ENCODE assay signal across 9 cellular contexts in genomic region chr1:44730741-44731512, GRCh38. TPM values are rescaled to one million over a fixed set of nuclear protein-coding genes. Genes with fewer than 3 reads are reported as not detected.
DNase-seq lines count a peak whose midpoint lies in the region; ATAC-seq, FAIRE-seq and TF ChIP-seq lines count a peak whose summit lies in the region.
"Had no signal": no experiment of that assay in that cellular context is flagged by ENCODE, and none has a peak within 500 bp of the region (broad histone marks: within the 10 kb centered on the region; RNA-seq: fewer than 3 reads in every experiment).

Gene RNU5D-1, minus strand, starts transcription at chr1:44731170.

- TF ChIP-seq CTCF in AG09319 (IDR thresholded peaks at IDR 0.05; ENCODE audit: low read depth, low read length) (peak; percentile 76), WTC11 (IDR thresholded peaks at IDR 0.05) (peak; percentile 81), keratinocyte (optimal IDR thresholded peaks at IDR 0.05 in 1 of 3, IDR thresholded peaks at IDR 0.05 in 1 of 3, conservative IDR thresholded peaks at IDR 0.05 in 1 of 3; ENCODE audit: extremely low read depth in 1 of 3, insufficient read depth in 2 of 3, low read length in 3 of 3) (peak; percentile 70 to 84 (median 74))

- ATAC-seq in GM19023 (IDR thresholded peaks at IDR 0.05; ENCODE audit: unreplicated experiment) (peak; percentile 53), HG03196 (IDR thresholded peaks at IDR 0.05; ENCODE audit: unreplicated experiment) (peak; percentile 65), WTC11 (peak; percentile 79)

- peak; percentile 13 for FAIRE-seq in keratinocyte (lab: Jason Lieb, UNC)

- H3K9me1 ChIP-seq in keratinocyte (ENCODE audit: control insufficient read depth, extremely low read depth, insufficient read depth, low read length): peaks cover 2% of the 10 kb centered on the region

- no peaks in the 10 kb centered on the region for H3K27me3 ChIP-seq in keratinocyte (ENCODE audit: control insufficient read depth, extremely low read depth, insufficient read depth, low read length)

- H3K9ac ChIP-seq in keratinocyte (ENCODE audit: control insufficient read depth, extremely low read depth, insufficient read depth, low read length): peak within 1 kb of the TSS; percentile 67

- dilution Hi-C loops in keratinocyte (cut with MboI; ENCODE audit: extremely low pct_ligation_motif_present, low sequenced_read_pairs): no loop called here

- H3K79me2 ChIP-seq in keratinocyte (ENCODE audit: control insufficient read depth, insufficient read depth, low read length): no peaks in the 10 kb centered on the region

- H4K20me1 ChIP-seq in keratinocyte (ENCODE audit: control insufficient read depth, extremely low read depth, insufficient read depth, low read length): no peaks in the 10 kb centered on the region

- POLR2A ChIA-PET in WTC11 (lab: Charles Lee): interaction anchor here (0.6 to 1.9 kb wide), 10 partner anchors 9 to 281 kb away, joined by 3 to 35 read pairs (median 4); partner anchors contain the start of genes BTBD19, RPS8 and UROD

- H3K27ac ChIP-seq in keratinocyte (ENCODE audit: control insufficient read depth, insufficient read depth, low read length): peak within 1 kb of the TSS; percentile 91

- DNase-seq in AG09319 (ENCODE audit: extremely low read depth, low read depth) (peak; percentile 87), NCI-H2227 treated with DMSO at 0.1 percent for 48 hours (lab: John Stamatoyannopoulos, UW) (peak; percentile 98), WTC11 (ENCODE audit: low spot score) (peak; percentile 93), keratinocyte (ENCODE audit: low read depth, low spot score) (no peak)
- DNase-seq in central memory CD4-positive, alpha-beta T cell: peak; percentile 91
- DNase-seq in stimulated activated CD4-positive, alpha-beta T cell treated with anti-CD3 and anti-CD28 coated beads, Interleukin-12 subunit alpha, Interleukin-12 subunit beta, amount 100 ng/mL, for 48 hours (ENCODE audit: low read depth in 2 of 3, low spot score in 1 of 3): peak; percentile 88 to 97 (median 94)

- no peaks in the 10 kb centered on the region for H3K27me3 Mint-ChIP-seq in WTC11 (ENCODE audit: low read depth)

- no peaks in the 10 kb centered on the region for H3K36me3 ChIP-seq in keratinocyte (ENCODE audit: control insufficient read depth in 2 of 2, extremely low read depth in 1 of 2, insufficient read depth in 2 of 2, low read length in 2 of 2)

- peak within 1 kb of the TSS; percentile 100 for H3K27ac Mint-ChIP-seq in WTC11

- peak within 1 kb of the TSS; percentile 45 for H3K4me2 ChIP-seq in keratinocyte (ENCODE audit: control insufficient read depth, extremely low read depth, insufficient read depth, low read depth, low read length)

- CTCF ChIA-PET in WTC11 (lab: Charles Lee): interaction anchor here (0.6 to 3.5 kb wide), 19 partner anchors 9 to 573 kb away, joined by 3 to 40 read pairs (median 6); partner anchors contain the start of genes BTBD19, DYNLT4, EIF2B3 and KIF2C

- no peaks in the 10 kb centered on the region for H3K9me3 ChIP-seq in keratinocyte (ENCODE audit: control insufficient read depth, low read depth, low read length)

- peaks cover 8% of the 10 kb centered on the region for H3K4me1 ChIP-seq in keratinocyte (ENCODE audit: control insufficient read depth, extremely low read depth, insufficient read depth, low read length)

- peak within 1 kb of the TSS; percentile 25 for H3K4me3 Mint-ChIP-seq in WTC11

- no peaks in the 10 kb centered on the region for H3K36me3 Mint-ChIP-seq in WTC11

- peaks cover 22% of the 10 kb centered on the region for H3K4me1 Mint-ChIP-seq in WTC11

- no peak within 1 kb of the TSS for H3K4me3 ChIP-seq in keratinocyte (ENCODE audit: control insufficient read depth in 2 of 3, extremely low read depth in 1 of 3, insufficient read depth in 2 of 3, low read depth in 1 of 3, low read length in 3 of 3)

- peak within 1 kb of the TSS; percentile 5 for H2AFZ ChIP-seq in keratinocyte (ENCODE audit: control insufficient read depth, low read length)

- H3K9me3 Mint-ChIP-seq in WTC11: peaks cover 3% of the 10 kb centered on the region; the same call in 1 of the 2 replicates

TF ChIP-seq in WTC11, 78 proteins besides CTCF, POLR2A, EP300 and RAD21 (continues in another document):
- TF ChIP-seq HMGA2 (CRISPR knock-in tag; IDR thresholded peaks at IDR 0.05) (no peak), ZSCAN18 (CRISPR knock-in tag; IDR thresholded peaks at IDR 0.05) (no peak), CREM (CRISPR knock-in tag; IDR thresholded peaks at IDR 0.05) (peak; percentile 81), MXD4 (CRISPR knock-in tag; IDR thresholded peaks at IDR 0.05; ENCODE audit: borderline replicate concordance) (no peak), ZNF671 (CRISPR knock-in tag; IDR thresholded peaks at IDR 0.05) (peak; percentile 98), ATF3 (CRISPR knock-in tag; conservative IDR thresholded peaks at IDR 0.05) (no peak), RELA (CRISPR knock-in tag; IDR thresholded peaks at IDR 0.05; ENCODE audit: borderline replicate concordance) (no peak), ZMAT4 (CRISPR knock-in tag; IDR thresholded peaks at IDR 0.05) (no peak), GABPB1 (CRISPR knock-in tag; IDR thresholded peaks at IDR 0.05) (0 out of 2 replicates have a peak, but pooled peaks have one; percentile 15), PRRX2 (CRISPR knock-in tag; IDR thresholded peaks at IDR 0.05) (peak; percentile 98)
- TF ChIP-seq, protein P1, sequence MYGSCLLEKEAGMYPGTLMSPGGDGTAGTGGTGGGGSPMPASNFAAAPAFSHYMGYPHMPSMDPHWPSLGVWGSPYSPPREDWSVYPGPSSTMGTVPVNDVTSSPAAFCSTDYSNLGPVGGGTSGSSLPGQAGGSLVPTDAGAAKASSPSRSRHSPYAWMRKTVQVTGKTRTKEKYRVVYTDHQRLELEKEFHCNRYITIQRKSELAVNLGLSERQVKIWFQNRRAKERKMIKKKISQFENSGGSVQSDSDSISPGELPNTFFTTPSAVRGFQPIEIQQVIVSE (CRISPR knock-in tag; IDR thresholded peaks at IDR 0.05; ENCODE audit: borderline replicate concordance): peak; percentile 93; the same call in 1 of the 2 replicates
- TF ChIP-seq, protein P2, sequence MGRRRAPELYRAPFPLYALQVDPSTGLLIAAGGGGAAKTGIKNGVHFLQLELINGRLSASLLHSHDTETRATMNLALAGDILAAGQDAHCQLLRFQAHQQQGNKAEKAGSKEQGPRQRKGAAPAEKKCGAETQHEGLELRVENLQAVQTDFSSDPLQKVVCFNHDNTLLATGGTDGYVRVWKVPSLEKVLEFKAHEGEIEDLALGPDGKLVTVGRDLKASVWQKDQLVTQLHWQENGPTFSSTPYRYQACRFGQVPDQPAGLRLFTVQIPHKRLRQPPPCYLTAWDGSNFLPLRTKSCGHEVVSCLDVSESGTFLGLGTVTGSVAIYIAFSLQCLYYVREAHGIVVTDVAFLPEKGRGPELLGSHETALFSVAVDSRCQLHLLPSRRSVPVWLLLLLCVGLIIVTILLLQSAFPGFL (CRISPR knock-in tag; IDR thresholded peaks at IDR 0.05; ENCODE audit: borderline replicate concordance): peak; percentile 96
- TF ChIP-seq, protein P3, sequence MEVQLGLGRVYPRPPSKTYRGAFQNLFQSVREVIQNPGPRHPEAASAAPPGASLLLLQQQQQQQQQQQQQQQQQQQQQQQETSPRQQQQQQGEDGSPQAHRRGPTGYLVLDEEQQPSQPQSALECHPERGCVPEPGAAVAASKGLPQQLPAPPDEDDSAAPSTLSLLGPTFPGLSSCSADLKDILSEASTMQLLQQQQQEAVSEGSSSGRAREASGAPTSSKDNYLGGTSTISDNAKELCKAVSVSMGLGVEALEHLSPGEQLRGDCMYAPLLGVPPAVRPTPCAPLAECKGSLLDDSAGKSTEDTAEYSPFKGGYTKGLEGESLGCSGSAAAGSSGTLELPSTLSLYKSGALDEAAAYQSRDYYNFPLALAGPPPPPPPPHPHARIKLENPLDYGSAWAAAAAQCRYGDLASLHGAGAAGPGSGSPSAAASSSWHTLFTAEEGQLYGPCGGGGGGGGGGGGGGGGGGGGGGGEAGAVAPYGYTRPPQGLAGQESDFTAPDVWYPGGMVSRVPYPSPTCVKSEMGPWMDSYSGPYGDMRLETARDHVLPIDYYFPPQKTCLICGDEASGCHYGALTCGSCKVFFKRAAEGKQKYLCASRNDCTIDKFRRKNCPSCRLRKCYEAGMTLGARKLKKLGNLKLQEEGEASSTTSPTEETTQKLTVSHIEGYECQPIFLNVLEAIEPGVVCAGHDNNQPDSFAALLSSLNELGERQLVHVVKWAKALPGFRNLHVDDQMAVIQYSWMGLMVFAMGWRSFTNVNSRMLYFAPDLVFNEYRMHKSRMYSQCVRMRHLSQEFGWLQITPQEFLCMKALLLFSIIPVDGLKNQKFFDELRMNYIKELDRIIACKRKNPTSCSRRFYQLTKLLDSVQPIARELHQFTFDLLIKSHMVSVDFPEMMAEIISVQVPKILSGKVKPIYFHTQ (CRISPR knock-in tag; IDR thresholded peaks at IDR 0.05): peak; percentile 97

RNA-seq across cellular contexts. Expression of gene RNU5D-1, which starts in this region (rescaled TPM):
- not detected in 3 replicates for total RNA-seq in WTC11 (2021)
- not detected in 3 replicates for polyA plus RNA-seq in keratinocyte
- polyA plus RNA-seq in keratinocyte (2011; ENCODE audit: low read depth): not detected
- polyA plus RNA-seq in keratinocyte (2011; cell fraction: cytosol; rRNA removed): not detected in 2 replicates
- not detected in 2 replicates for polyA plus RNA-seq in keratinocyte (2011; cell fraction: nucleus; rRNA removed)
- polyA plus RNA-seq in keratinocyte (2012; ENCODE audit: low replicate concordance): not detected in 2 replicates
- polyA minus RNA-seq in keratinocyte: under 0.01 TPM in 3 replicates
- not detected for polyA minus RNA-seq in keratinocyte (2011; cell fraction: cytosol; rRNA and poly(A)+ RNA removed)
- polyA minus RNA-seq in keratinocyte (2011; cell fraction: nucleus; rRNA and poly(A)+ RNA removed): under 0.01 TPM in 2 replicates
- total RNA-seq: activated CD8-positive, alpha-beta memory T cell treated with anti-CD3 and anti-CD28 coated beads for 36 hours had no signal

Comparison
In these comparisons a context has a peak if more than half of its experiments do, and no peak if none do; other contexts are left out.
1. Peak in DNase-seq and ATAC-seq in WTC11; RNA of the gene not detected or under 1 TPM.